1 cellular context compared by ENCODE assay signal in genomic region chr16:14329727-14330363, GRCh38.
TF ChIP-seq lines count a peak whose summit lies in the region.

No MANE protein-coding gene starts in this region.

TF ChIP-seq in GM12878, 131 proteins besides CTCF, POLR2A, EP300 and RAD21 (continued from another document):
- no peak for TF ChIP-seq REST (IDR thresholded peaks at IDR 0.05; ENCODE audit: low read depth, low read length)
- TF ChIP-seq PAX8 (IDR thresholded peaks at IDR 0.05), result no peak
- no peak for TF ChIP-seq CHD2 (IDR thresholded peaks at IDR 0.05; ENCODE audit: borderline replicate concordance, low read depth, low read length)
- TF ChIP-seq HCFC1 (IDR thresholded peaks at IDR 0.05; ENCODE audit: low read length), result no peak
- TF ChIP-seq RAD51 (IDR thresholded peaks at IDR 0.05), result no peak
- no peak for TF ChIP-seq CUX1 (IDR thresholded peaks at IDR 0.05; ENCODE audit: insufficient replicate concordance, low read depth, low read length)
- no peak for TF ChIP-seq ZNF592 (IDR thresholded peaks at IDR 0.05)
- TF ChIP-seq TARDBP (IDR thresholded peaks at IDR 0.05; ENCODE audit: borderline replicate concordance), result no peak
TF ChIP-seq in GM12878: peak in this region for 0.
